1 cellular context compared by ENCODE assay signal in the genomic region with DNA sequence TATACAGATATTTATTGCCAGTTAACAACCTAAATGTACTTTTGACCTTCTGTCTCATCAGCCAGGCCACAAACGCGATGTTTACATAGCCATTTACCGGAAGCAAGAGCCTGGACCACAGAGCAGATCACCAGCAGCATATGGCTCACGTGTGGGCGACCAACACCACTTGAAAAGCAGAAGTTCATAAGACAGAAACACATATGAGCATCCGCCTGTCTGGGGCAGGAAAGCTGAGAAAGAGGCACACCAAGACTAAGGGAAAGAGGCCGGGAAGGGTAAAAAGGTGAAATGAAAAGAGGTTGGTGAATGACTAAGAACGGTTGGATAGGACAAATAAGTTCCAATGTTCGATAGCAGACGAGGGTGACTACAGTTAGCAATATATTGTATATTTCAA.
TF ChIP-seq lines count a peak whose summit lies in the region.

No MANE protein-coding gene starts in this region.

TF ChIP-seq in HepG2, 621 proteins besides CTCF, POLR2A, EP300 and RAD21 (continued from another document):
- TF ChIP-seq, protein P1, sequence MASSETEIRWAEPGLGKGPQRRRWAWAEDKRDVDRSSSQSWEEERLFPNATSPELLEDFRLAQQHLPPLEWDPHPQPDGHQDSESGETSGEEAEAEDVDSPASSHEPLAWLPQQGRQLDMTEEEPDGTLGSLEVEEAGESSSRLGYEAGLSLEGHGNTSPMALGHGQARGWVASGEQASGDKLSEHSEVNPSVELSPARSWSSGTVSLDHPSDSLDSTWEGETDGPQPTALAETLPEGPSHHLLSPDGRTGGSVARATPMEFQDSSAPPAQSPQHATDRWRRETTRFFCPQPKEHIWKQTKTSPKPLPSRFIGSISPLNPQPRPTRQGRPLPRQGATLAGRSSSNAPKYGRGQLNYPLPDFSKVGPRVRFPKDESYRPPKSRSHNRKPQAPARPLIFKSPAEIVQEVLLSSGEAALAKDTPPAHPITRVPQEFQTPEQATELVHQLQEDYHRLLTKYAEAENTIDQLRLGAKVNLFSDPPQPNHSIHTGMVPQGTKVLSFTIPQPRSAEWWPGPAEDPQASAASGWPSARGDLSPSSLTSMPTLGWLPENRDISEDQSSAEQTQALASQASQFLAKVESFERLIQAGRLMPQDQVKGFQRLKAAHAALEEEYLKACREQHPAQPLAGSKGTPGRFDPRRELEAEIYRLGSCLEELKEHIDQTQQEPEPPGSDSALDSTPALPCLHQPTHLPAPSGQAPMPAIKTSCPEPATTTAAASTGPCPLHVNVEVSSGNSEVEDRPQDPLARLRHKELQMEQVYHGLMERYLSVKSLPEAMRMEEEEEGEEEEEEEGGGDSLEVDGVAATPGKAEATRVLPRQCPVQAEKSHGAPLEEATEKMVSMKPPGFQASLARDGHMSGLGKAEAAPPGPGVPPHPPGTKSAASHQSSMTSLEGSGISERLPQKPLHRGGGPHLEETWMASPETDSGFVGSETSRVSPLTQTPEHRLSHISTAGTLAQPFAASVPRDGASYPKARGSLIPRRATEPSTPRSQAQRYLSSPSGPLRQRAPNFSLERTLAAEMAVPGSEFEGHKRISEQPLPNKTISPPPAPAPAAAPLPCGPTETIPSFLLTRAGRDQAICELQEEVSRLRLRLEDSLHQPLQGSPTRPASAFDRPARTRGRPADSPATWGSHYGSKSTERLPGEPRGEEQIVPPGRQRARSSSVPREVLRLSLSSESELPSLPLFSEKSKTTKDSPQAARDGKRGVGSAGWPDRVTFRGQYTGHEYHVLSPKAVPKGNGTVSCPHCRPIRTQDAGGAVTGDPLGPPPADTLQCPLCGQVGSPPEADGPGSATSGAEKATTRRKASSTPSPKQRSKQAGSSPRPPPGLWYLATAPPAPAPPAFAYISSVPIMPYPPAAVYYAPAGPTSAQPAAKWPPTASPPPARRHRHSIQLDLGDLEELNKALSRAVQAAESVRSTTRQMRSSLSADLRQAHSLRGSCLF (CRISPR knock-in tag; IDR thresholded peaks at IDR 0.05; ENCODE audit: borderline replicate concordance), result no peak
- TF ChIP-seq, protein P2, sequence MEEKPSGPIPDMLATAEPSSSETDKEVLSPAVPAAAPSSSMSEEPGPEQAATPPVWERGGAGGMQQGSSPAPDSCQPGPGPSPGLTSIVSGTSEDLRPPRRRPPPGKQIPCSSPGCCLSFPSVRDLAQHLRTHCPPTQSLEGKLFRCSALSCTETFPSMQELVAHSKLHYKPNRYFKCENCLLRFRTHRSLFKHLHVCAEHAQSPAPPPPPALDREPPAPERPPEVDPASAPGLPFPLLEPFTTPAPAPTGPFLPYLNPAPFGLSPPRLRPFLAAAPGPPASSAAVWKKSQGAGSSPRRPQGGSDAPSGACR (CRISPR knock-in tag; IDR thresholded peaks at IDR 0.05), result no peak
- TF ChIP-seq ZNF567 (CRISPR knock-in tag; IDR thresholded peaks at IDR 0.05; ENCODE audit: borderline replicate concordance) (no peak), ARNTL (CRISPR knock-in tag; IDR thresholded peaks at IDR 0.05) (peak; percentile 85)
- TF ChIP-seq, protein P3, sequence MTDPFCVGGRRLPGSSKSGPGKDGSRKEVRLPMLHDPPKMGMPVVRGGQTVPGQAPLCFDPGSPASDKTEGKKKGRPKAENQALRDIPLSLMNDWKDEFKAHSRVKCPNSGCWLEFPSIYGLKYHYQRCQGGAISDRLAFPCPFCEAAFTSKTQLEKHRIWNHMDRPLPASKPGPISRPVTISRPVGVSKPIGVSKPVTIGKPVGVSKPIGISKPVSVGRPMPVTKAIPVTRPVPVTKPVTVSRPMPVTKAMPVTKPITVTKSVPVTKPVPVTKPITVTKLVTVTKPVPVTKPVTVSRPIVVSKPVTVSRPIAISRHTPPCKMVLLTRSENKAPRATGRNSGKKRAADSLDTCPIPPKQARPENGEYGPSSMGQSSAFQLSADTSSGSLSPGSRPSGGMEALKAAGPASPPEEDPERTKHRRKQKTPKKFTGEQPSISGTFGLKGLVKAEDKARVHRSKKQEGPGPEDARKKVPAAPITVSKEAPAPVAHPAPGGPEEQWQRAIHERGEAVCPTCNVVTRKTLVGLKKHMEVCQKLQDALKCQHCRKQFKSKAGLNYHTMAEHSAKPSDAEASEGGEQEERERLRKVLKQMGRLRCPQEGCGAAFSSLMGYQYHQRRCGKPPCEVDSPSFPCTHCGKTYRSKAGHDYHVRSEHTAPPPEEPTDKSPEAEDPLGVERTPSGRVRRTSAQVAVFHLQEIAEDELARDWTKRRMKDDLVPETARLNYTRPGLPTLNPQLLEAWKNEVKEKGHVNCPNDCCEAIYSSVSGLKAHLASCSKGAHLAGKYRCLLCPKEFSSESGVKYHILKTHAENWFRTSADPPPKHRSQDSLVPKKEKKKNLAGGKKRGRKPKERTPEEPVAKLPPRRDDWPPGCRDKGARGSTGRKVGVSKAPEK (CRISPR knock-in tag; IDR thresholded peaks at IDR 0.05; ENCODE audit: borderline replicate concordance), result peak; percentile 65; the same call in 1 of the 2 replicates
- TF ChIP-seq, protein P4, sequence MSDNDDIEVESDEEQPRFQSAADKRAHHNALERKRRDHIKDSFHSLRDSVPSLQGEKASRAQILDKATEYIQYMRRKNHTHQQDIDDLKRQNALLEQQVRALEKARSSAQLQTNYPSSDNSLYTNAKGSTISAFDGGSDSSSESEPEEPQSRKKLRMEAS (IDR thresholded peaks at IDR 0.05), result peak; percentile 83
